ENCODE assay signal across 8 cellular contexts in the genomic region with DNA sequence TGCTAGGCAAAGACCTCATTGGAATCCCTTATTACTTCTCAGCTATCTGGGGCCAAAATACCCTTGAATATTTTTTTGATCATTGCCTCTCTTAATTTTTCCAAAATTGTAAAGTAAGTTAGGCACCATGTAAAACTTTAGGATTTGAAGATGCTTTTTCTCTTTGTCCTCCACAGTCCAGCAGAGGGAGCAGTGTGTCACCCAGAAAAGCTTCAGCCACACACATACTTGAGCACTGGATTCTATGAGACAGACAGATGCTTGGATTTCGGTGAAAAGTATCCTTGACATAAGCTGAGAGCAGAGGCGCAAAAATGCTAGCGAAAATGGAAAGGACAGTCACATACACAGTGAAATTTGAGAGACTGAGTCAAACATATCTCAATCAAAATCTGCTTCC.
A peak's percentile ranks its signal among the peaks of the same experiment; 100 is the strongest.
DNase-seq lines count a peak whose midpoint lies in the region; ATAC-seq and TF ChIP-seq lines count a peak whose summit lies in the region.

No MANE protein-coding gene starts in this region.

- H3K4me3 ChIP-seq in LNCaP clone FGC (ENCODE audit: low read depth, low read length) (no peak overlapping the region), SU-DHL-6 (ENCODE audit: insufficient read depth, low read length, poor library complexity, severe bottlenecking) (no peak overlapping the region), retinal pigment epithelial cell (ENCODE audit: low read length) (no peak overlapping the region)

- no peaks in the 10 kb centered on the region for H3F3A ChIP-seq in SU-DHL-6 (ENCODE audit: insufficient read depth)

- H3K9me2 ChIP-seq in SU-DHL-6 (replicated peaks; ENCODE audit: insufficient read depth, low read length): no peaks in the 10 kb centered on the region

- ATAC-seq in GM19395 (IDR thresholded peaks at IDR 0.05; ENCODE audit: unreplicated experiment): peak; percentile 66

- no peak overlapping the region for H3K4me3 Mint-ChIP-seq in glutamatergic neuron (ENCODE audit: unreplicated experiment)

- H3K27ac ChIP-seq in SU-DHL-6 (ENCODE audit: low read depth, low read length): no peak overlapping the region

- H3K79me2 ChIP-seq in SU-DHL-6 (ENCODE audit: insufficient read depth, low read length): no peaks in the 10 kb centered on the region

- H3K36me3 Mint-ChIP-seq in glutamatergic neuron (ENCODE audit: unreplicated experiment): no peaks in the 10 kb centered on the region

- H4K20me1 ChIP-seq in SU-DHL-6 (ENCODE audit: low read depth, low read length): no peaks in the 10 kb centered on the region

- H3K27me3 ChIP-seq in SU-DHL-6 (ENCODE audit: low read length): no peaks in the 10 kb centered on the region

- DNase-seq in COR-L47 (lab: John Stamatoyannopoulos, UW) (peak; percentile 50), LNCaP clone FGC (ENCODE audit: low read depth) (peak; percentile 23), glutamatergic neuron (peak; percentile 31), retinal pigment epithelial cell (ENCODE audit: low read depth) (peak; percentile 24), T-helper 1 cell (no peak)
- DNase-seq in activated CD8-positive, alpha-beta memory T cell treated with anti-CD3 and anti-CD28 coated beads for 24 hours: no peak

- TF ChIP-seq CTCF in LNCaP clone FGC (IDR thresholded peaks at IDR 0.05; ENCODE audit: control insufficient read depth, extremely low read depth, insufficient read depth) (peak; percentile 78), SU-DHL-6 (IDR thresholded peaks at IDR 0.05; ENCODE audit: insufficient read depth, low read length, poor library complexity, severe bottlenecking) (peak; percentile 82), glutamatergic neuron (IDR thresholded peaks at IDR 0.05; ENCODE audit: partially characterized antibody, unreplicated experiment) (peak; percentile 84), retinal pigment epithelial cell (conservative IDR thresholded peaks at IDR 0.05; ENCODE audit: low read depth, low read length) (peak; percentile 90)

- no peaks in the 10 kb centered on the region for H3K36me3 ChIP-seq in SU-DHL-6 (ENCODE audit: low read length)

- no peaks in the 10 kb centered on the region for H3K27me3 Mint-ChIP-seq in glutamatergic neuron (ENCODE audit: unreplicated experiment)

- no peak overlapping the region for H3K4me2 ChIP-seq in SU-DHL-6 (ENCODE audit: low read depth, low read length, poor library complexity, severe bottlenecking)

- no peak overlapping the region for H3K9ac ChIP-seq in SU-DHL-6 (ENCODE audit: low read length)

- no peak overlapping the region for H3K27ac Mint-ChIP-seq in glutamatergic neuron (ENCODE audit: unreplicated experiment)

- H2AFZ ChIP-seq in SU-DHL-6 (ENCODE audit: low read depth, low read length, severe bottlenecking): peak overlapping the region; percentile 11

- H3K9me3 Mint-ChIP-seq in glutamatergic neuron (ENCODE audit: unreplicated experiment): no peaks in the 10 kb centered on the region

- peaks cover 4% of the 10 kb centered on the region for H3K4me1 Mint-ChIP-seq in glutamatergic neuron (ENCODE audit: low read depth, unreplicated experiment)

- H3K9me3 ChIP-seq in SU-DHL-6 (ENCODE audit: insufficient read depth, low read length): no peaks in the 10 kb centered on the region

Comparison
In these comparisons a context has a peak if more than half of its experiments do, and no peak if none do; other contexts are left out.
1. DNase-seq: peak in COR-L47 (single experiment), LNCaP clone FGC (single experiment), glutamatergic neuron (single experiment) and retinal pigment epithelial cell (single experiment); none in activated CD8-positive, alpha-beta memory T cell treated with anti-CD3 and anti-CD28 coated beads for 24 hours (single experiment) and T-helper 1 cell (0 of 5).
2. Peak in every context shown above with its lines, with median percentiles within 50 percentile points of each other: CTCF ChIP-seq.